ENCODE assay signal across 8 cellular contexts in genomic region chr9:120875643-120875953, GRCh38. TPM values are rescaled to one million over a fixed set of nuclear protein-coding genes. Genes with fewer than 3 reads are reported as not detected.
DNase-seq lines count a peak whose midpoint lies in the region; ATAC-seq and TF ChIP-seq lines count a peak whose summit lies in the region.

No MANE protein-coding gene starts in this region.

- H3K27me3 ChIP-seq in left ventricle myocardium inferior (ENCODE audit: low read depth) (no peaks in the 10 kb centered on the region), vagina (no peaks in the 10 kb centered on the region)

- TF ChIP-seq CTCF in left ventricle myocardium inferior (IDR thresholded peaks at IDR 0.05; ENCODE audit: borderline replicate concordance) (no peak), astrocyte of the spinal cord (IDR thresholded peaks at IDR 0.05; ENCODE audit: low read depth, low read length) (no peak), vagina (IDR thresholded peaks at IDR 0.05) (no peak), GM13976 (IDR thresholded peaks at IDR 0.05; ENCODE audit: borderline replicate concordance, control extremely low read depth, extremely low read depth, insufficient read depth, missing control alignments) (no peak)

- peaks cover 5% of the 10 kb centered on the region for H3K27me3 Mint-ChIP-seq in memory B cell

- DNase-seq in left ventricle myocardium inferior: no peak
- DNase-seq in left cardiac atrium: no peak
- no peak for DNase-seq in astrocyte of the spinal cord (ENCODE audit: low read depth, low spot score)
- no peak for DNase-seq in memory B cell (ENCODE audit: low spot score in 2 of 2)
- no peak for DNase-seq in vagina (ENCODE audit: extremely low spot score in 2 of 2)
- DNase-seq in GM13976 (ENCODE audit: low spot score): no peak
- DNase-seq in RKO (ENCODE audit: low spot score): no peak
- DNase-seq in sciatic nerve (ENCODE audit: low spot score): no peak

- no peaks in the 10 kb centered on the region for H3K9me3 ChIP-seq in left ventricle myocardium inferior (replicated peaks)
- H3K9me3 ChIP-seq in vagina: no peaks in the 10 kb centered on the region

- H3K36me3 Mint-ChIP-seq in memory B cell: no peaks in the 10 kb centered on the region

- intact Hi-C loops in left ventricle myocardium inferior (cut with micrococcal nuclease) (loop anchor here (10.0 kb wide), 1 partner anchor 49 kb away; the partner anchor contains the start of gene TRAF1), left cardiac atrium (cut with DNase I) (loop anchor here in 1 of 2 donors (5.0 kb wide), 1 partner anchor 57 kb away; no protein-coding TSS in a partner anchor), vagina (cut with DNase I) (no loop called here), sciatic nerve (cut with DNase I) (loop anchor here (5.0 kb wide), 1 partner anchor 52 kb away; the partner anchor contains the start of gene TRAF1)

- H3K36me3 ChIP-seq in left ventricle myocardium inferior: peaks cover 5% of the 10 kb centered on the region
- H3K36me3 ChIP-seq in vagina: peaks cover 0 to 3% of the 10 kb centered on the region in 2 donors

- TF ChIP-seq POLR2A in vagina (IDR thresholded peaks at IDR 0.05): no peak

- peak overlapping the region; percentile 67 for H3K4me3 Mint-ChIP-seq in memory B cell

- in situ Hi-C loops in astrocyte of the spinal cord (cut with HindIII; ENCODE audit: low sequenced_read_pairs): no loop called here
- in situ Hi-C loops in GM13976 (cut with MboI; ENCODE audit: low sequenced_read_pairs, unreplicated experiment): no loop called here

- no peaks in the 10 kb centered on the region for H3K9me3 Mint-ChIP-seq in memory B cell

- H3K4me3 ChIP-seq in left ventricle myocardium inferior: peak overlapping the region; percentile 87
- H3K4me3 ChIP-seq in astrocyte of the spinal cord (ENCODE audit: low read depth, low read length): peak overlapping the region; percentile 73
- peak overlapping the region; percentile 82 to 87 for H3K4me3 ChIP-seq in vagina

- peak overlapping the region; percentile 86 for H3K27ac Mint-ChIP-seq in memory B cell

- peaks cover 21% of the 10 kb centered on the region for H3K4me1 ChIP-seq in left ventricle myocardium inferior
- peaks cover 22% of the 10 kb centered on the region for H3K4me1 ChIP-seq in vagina

- ATAC-seq in left cardiac atrium (no peak), memory B cell (ENCODE audit: low read depth) (no peak), sciatic nerve (no peak)

- H3K27ac ChIP-seq in left ventricle myocardium inferior (replicated peaks) (peak overlapping the region; percentile 95), vagina (peak overlapping the region; percentile 99)

- peaks cover 32% of the 10 kb centered on the region for H3K4me1 Mint-ChIP-seq in memory B cell

RNA-seq across cellular contexts. Expression of gene PHF19, which starts 1.4 kb away (rescaled TPM):
- 13.0 TPM for total RNA-seq in left ventricle myocardium inferior
- total RNA-seq in left cardiac atrium: 10 to 100 TPM; 16.8 to 18.5 TPM
- total RNA-seq in vagina: 44.9 TPM
- total RNA-seq in sciatic nerve: 29.3 TPM

RNA-seq across cellular contexts. Expression of gene PSMD5, which starts 32.9 kb away (rescaled TPM):
- total RNA-seq in left ventricle myocardium inferior (16.2 TPM), left cardiac atrium (10 to 100 TPM; 22.5 to 25.9 TPM), vagina (27.5 TPM), sciatic nerve (39.0 TPM)

RNA-seq across cellular contexts. Expression of gene TRAF1, which starts 51.0 kb away (rescaled TPM):
- 2.6 TPM for total RNA-seq in left ventricle myocardium inferior
- total RNA-seq in left cardiac atrium: 1 to 10 TPM; 3.3 to 3.7 TPM
- 6.9 TPM for total RNA-seq in vagina
- 8.0 TPM for total RNA-seq in sciatic nerve
